Comparison of ENCODE assay signal across 8 cellular contexts in the genomic region with DNA sequence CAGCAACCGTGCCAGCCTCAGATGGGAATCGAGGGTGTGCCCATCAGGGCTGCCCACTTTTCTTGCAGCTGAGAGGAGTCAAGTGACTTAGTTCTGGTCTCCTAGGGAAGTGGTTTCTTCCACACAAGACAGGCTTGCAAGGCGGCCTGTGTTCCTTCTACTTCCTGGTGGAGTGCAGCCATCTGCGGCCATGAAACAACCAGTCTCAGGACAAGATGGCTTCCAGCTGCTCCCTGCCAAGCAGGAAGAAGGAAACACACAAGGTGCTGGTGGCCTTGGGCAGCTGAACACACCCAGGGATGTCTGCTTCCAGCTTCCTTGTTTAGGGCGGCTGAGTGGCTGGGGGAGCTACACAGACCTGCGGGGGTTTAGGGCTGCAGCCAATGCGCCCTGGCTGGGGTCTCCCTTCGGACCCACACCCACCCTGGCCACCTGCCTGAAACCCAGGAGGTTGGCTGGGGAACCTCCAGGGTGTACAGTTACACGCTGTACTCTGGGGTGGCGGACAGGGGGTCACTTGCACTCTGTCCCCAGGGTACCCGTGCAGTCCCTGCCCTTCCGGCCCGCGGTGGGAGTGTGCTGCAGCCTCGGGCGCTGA. TPM values are rescaled to one million over a fixed set of nuclear protein-coding genes. Genes with fewer than 3 reads are reported as not detected.
DNase-seq lines count a peak whose midpoint lies in the region; TF ChIP-seq lines count a peak whose summit lies in the region.

No MANE protein-coding gene starts in this region.

- no peaks in the 10 kb centered on the region for H3K4me1 ChIP-seq in HEK293 (ENCODE audit: control insufficient read depth, insufficient read depth, low read length)
- peaks cover 0 to 4% of the 10 kb centered on the region in 2 donors for H3K4me1 ChIP-seq in esophagus (ENCODE audit: control insufficient read depth in 2 of 2, insufficient read depth in 2 of 2, low read length in 1 of 2)

- peaks cover 43% of the 10 kb centered on the region for H3K4me1 Mint-ChIP-seq in neural crest cell

- DNase-seq in RPMI8226 (peak; percentile 22), neural crest cell (ENCODE audit: low read depth, low spot score) (no peak), NCI-H1436 (lab: John Stamatoyannopoulos, UW) (no peak), SIG-M5 treated with dmso at 0.1 percent for 504 hours (lab: John Stamatoyannopoulos, UW; ENCODE audit: unreplicated experiment) (no peak), NK-92 (lab: John Stamatoyannopoulos, UW; ENCODE audit: unreplicated experiment) (no peak)

- H3K27ac ChIP-seq in HEK293 (ENCODE audit: extremely low read depth, low read depth, low read length) = no peak overlapping the region; the same call in 1 of the 2 replicates
- H3K27ac ChIP-seq in esophagus (ENCODE audit: low read depth in 2 of 2, low read length in 1 of 2) = peak overlapping the region; percentile 78 to 91

- H3K4me3 ChIP-seq in GM08714 (ENCODE audit: low read length) (peak overlapping the region; percentile 44; the same call in 1 of the 2 replicates), HEK293 (ENCODE audit: low read depth, low read length) (peak overlapping the region; percentile 51), esophagus (ENCODE audit: low read depth in 1 of 2, low read length in 2 of 2) (peak overlapping the region; percentile 69 to 72)

- no peak for TF ChIP-seq CTCF in HEK293 (tag by site-specific recombination; IDR thresholded peaks at IDR 0.05)
- no peak for TF ChIP-seq CTCF in neural crest cell (conservative IDR thresholded peaks at IDR 0.05)

- H3K9me3 ChIP-seq in HEK293 (ENCODE audit: control insufficient read depth, insufficient read depth, low read depth, low read length) (no peaks in the 10 kb centered on the region), esophagus (ENCODE audit: control insufficient read depth in 2 of 2, insufficient read depth in 1 of 2, low read depth in 1 of 2, low read length in 1 of 2) (no peaks in the 10 kb centered on the region)

- WGBS in esophagus, 2 donors = 44 to 59% methylated on average over 10 to 16 of the region's 16 CpGs

- POLR2A ChIA-PET in HEK293 (lab: Yijun Ruan, JAX) = interaction anchor here (1.7 to 2.0 kb wide), 3 partner anchors 13 to 48 kb away, joined by 6 to 11 read pairs (median 8); a partner anchor contains a TSS

- CTCF ChIA-PET in HEK293 (lab: Yijun Ruan, JAX) = interaction anchor here (4.7 kb wide), 1 partner anchor 18 kb away, joined by 17 read pairs; no protein-coding TSS in a partner anchor

- no peaks in the 10 kb centered on the region for H3K36me3 ChIP-seq in HEK293 (ENCODE audit: control insufficient read depth in 2 of 2, insufficient read depth in 1 of 2, low read length in 2 of 2)
- no peaks in the 10 kb centered on the region for H3K36me3 ChIP-seq in esophagus (ENCODE audit: control insufficient read depth in 2 of 2, insufficient read depth in 2 of 2, low read length in 1 of 2)

- peaks cover 28% of the 10 kb centered on the region for H3K27me3 Mint-ChIP-seq in neural crest cell (ENCODE audit: low read depth)

- no peaks in the 10 kb centered on the region for H3K9me3 Mint-ChIP-seq in neural crest cell

- peak overlapping the region; percentile 84 for H3K4me3 Mint-ChIP-seq in neural crest cell

- H3K36me3 Mint-ChIP-seq in neural crest cell (ENCODE audit: low read depth) = no peaks in the 10 kb centered on the region

- no peak overlapping the region for H3K27ac Mint-ChIP-seq in neural crest cell (ENCODE audit: unreplicated experiment)

- H3K27me3 ChIP-seq in esophagus (ENCODE audit: control insufficient read depth in 1 of 2, insufficient read depth in 2 of 2, low read length in 2 of 2) = no peaks in the 10 kb centered on the region

TF ChIP-seq in HEK293, 187 proteins besides CTCF, POLR2A, EP300 and RAD21 (continues in another document):
- TF ChIP-seq, protein P1, sequence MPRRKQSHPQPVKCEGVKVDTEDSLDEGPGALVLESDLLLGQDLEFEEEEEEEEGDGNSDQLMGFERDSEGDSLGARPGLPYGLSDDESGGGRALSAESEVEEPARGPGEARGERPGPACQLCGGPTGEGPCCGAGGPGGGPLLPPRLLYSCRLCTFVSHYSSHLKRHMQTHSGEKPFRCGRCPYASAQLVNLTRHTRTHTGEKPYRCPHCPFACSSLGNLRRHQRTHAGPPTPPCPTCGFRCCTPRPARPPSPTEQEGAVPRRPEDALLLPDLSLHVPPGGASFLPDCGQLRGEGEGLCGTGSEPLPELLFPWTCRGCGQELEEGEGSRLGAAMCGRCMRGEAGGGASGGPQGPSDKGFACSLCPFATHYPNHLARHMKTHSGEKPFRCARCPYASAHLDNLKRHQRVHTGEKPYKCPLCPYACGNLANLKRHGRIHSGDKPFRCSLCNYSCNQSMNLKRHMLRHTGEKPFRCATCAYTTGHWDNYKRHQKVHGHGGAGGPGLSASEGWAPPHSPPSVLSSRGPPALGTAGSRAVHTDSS (tag by site-specific recombination; IDR thresholded peaks at IDR 0.05) = no peak
- TF ChIP-seq, protein P2, sequence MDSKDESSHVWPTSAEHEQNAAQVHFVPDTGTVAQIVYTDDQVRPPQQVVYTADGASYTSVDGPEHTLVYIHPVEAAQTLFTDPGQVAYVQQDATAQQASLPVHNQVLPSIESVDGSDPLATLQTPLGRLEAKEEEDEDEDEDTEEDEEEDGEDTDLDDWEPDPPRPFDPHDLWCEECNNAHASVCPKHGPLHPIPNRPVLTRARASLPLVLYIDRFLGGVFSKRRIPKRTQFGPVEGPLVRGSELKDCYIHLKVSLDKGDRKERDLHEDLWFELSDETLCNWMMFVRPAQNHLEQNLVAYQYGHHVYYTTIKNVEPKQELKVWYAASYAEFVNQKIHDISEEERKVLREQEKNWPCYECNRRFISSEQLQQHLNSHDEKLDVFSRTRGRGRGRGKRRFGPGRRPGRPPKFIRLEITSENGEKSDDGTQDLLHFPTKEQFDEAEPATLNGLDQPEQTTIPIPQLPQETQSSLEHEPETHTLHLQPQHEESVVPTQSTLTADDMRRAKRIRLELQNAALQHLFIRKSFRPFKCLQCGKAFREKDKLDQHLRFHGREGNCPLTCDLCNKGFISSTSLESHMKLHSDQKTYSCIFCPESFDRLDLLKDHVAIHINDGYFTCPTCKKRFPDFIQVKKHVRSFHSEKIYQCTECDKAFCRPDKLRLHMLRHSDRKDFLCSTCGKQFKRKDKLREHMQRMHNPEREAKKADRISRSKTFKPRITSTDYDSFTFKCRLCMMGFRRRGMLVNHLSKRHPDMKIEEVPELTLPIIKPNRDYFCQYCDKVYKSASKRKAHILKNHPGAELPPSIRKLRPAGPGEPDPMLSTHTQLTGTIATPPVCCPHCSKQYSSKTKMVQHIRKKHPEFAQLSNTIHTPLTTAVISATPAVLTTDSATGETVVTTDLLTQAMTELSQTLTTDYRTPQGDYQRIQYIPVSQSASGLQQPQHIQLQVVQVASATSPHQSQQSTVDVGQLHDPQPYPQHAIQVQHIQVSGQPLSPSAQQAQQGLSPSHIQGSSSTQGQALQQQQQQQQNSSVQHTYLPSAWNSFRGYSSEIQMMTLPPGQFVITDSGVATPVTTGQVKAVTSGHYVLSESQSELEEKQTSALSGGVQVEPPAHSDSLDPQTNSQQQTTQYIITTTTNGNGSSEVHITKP (tag by site-specific recombination; IDR thresholded peaks at IDR 0.05) = no peak
- TF ChIP-seq ZNF174 (tag by site-specific recombination; IDR thresholded peaks at IDR 0.05) (no peak), ZNF311 (tag by site-specific recombination; IDR thresholded peaks at IDR 0.05; ENCODE audit: borderline replicate concordance) (no peak), KLF16 (tag by site-specific recombination; IDR thresholded peaks at IDR 0.05) (no peak), ZNF324 (tag by site-specific recombination; IDR thresholded peaks at IDR 0.05) (no peak)
- TF ChIP-seq, protein P3, sequence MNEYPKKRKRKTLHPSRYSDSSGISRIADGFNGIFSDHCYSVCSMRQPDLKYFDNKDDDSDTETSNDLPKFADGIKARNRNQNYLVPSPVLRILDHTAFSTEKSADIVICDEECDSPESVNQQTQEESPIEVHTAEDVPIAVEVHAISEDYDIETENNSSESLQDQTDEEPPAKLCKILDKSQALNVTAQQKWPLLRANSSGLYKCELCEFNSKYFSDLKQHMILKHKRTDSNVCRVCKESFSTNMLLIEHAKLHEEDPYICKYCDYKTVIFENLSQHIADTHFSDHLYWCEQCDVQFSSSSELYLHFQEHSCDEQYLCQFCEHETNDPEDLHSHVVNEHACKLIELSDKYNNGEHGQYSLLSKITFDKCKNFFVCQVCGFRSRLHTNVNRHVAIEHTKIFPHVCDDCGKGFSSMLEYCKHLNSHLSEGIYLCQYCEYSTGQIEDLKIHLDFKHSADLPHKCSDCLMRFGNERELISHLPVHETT (tag by site-specific recombination; IDR thresholded peaks at IDR 0.05) = no peak

RNA-seq across cellular contexts. Expression of a gene that starts 34.7 kb away (rescaled TPM):
- 10 to 100 TPM; 20.5 to 32.5 TPM for polyA plus RNA-seq in esophagus
- total RNA-seq in neural crest cell = 30.4 and 31.3 TPM in 2 replicates

RNA-seq across cellular contexts. Expression of a gene that starts 47.9 kb away (rescaled TPM):
- 10 to 100 TPM; 42.7 to 74.4 TPM for polyA plus RNA-seq in esophagus
- 62.1 and 69.1 TPM in 2 replicates for total RNA-seq in neural crest cell
